8 cellular contexts compared by ENCODE assay signal in genomic region chr3:119293761-119294401, GRCh38. TPM values are rescaled to one million over a fixed set of nuclear protein-coding genes. Genes with fewer than 3 reads are reported as not detected.
DNase-seq lines count a peak whose midpoint lies in the region; ATAC-seq and TF ChIP-seq lines count a peak whose summit lies in the region.

TSS of gene ARHGAP31 (plus strand) at chr3:119294383. CDS start at chr3:119294905, 522 bp downstream.

- peaks cover 27% of the 10 kb centered on the region for H3K27me3 Mint-ChIP-seq in Calu3 (ENCODE audit: unreplicated experiment)
- H3K27me3 Mint-ChIP-seq in T-cell = no peaks in the 10 kb centered on the region

- DNase-seq in Calu3 (peak; percentile 30), HK-2 (ENCODE audit: unreplicated experiment) (peak; percentile 77), T-cell (peak; percentile 60 to 92 (median 85)), adipocyte (ENCODE audit: low read depth) (peak; percentile 75), left ventricle myocardium inferior (peak; percentile 75), pulmonary artery endothelial cell (ENCODE audit: low read depth, low spot score) (peak; percentile 75), uterus (peak; percentile 60 to 70)

- TF ChIP-seq CTCF in Calu3 (IDR thresholded peaks at IDR 0.05; ENCODE audit: unreplicated experiment) = no peak
- no peak for TF ChIP-seq CTCF in left ventricle myocardium inferior (IDR thresholded peaks at IDR 0.05; ENCODE audit: borderline replicate concordance)
- TF ChIP-seq CTCF in uterus (IDR thresholded peaks at IDR 0.05) = no peak

- TF ChIP-seq POLR2A in uterus (IDR thresholded peaks at IDR 0.05) = no peak

- H3K9me3 Mint-ChIP-seq in Calu3 (ENCODE audit: low read depth, unreplicated experiment) = no peaks in the 10 kb centered on the region
- no peaks in the 10 kb centered on the region for H3K9me3 Mint-ChIP-seq in T-cell

- H3K9ac ChIP-seq in adipocyte (ENCODE audit: low read length) = peak within 1 kb of the TSS; percentile 96

- H3K27me3 ChIP-seq in adipocyte (replicated peaks; ENCODE audit: control insufficient read depth, insufficient read depth, low read length) (no peaks in the 10 kb centered on the region), left ventricle myocardium inferior (ENCODE audit: low read depth) (no peaks in the 10 kb centered on the region), uterus (no peaks in the 10 kb centered on the region)

- H3K4me1 ChIP-seq in adipocyte (ENCODE audit: control insufficient read depth, insufficient read depth, low read length) (peaks cover 32% of the 10 kb centered on the region), left ventricle myocardium inferior (peaks cover 71% of the 10 kb centered on the region), uterus (no peaks in the 10 kb centered on the region)

- H3K4me1 Mint-ChIP-seq in Calu3 (ENCODE audit: low read depth, unreplicated experiment) (peaks cover 15% of the 10 kb centered on the region), T-cell (peaks cover 53 to 67% (median 67%) of the 10 kb centered on the region in 3 donors)

- peaks cover 18% of the 10 kb centered on the region for H3K36me3 Mint-ChIP-seq in Calu3 (ENCODE audit: insufficient read depth, unreplicated experiment)
- peaks cover 9% of the 10 kb centered on the region for H3K36me3 Mint-ChIP-seq in T-cell

- POLR2A ChIA-PET in T-cell (lab: Charles Lee) = interaction anchor here (0.6 to 2.3 kb wide), 9 partner anchors 9 to 338 kb away, joined by 3 to 15 read pairs (median 3); partner anchors contain the start of genes TIMMDC1 (in 1 of the 2) and TMEM39A (in 1 of the 2)

- CTCF ChIA-PET in Calu3 (lab: Charles Lee) = no interaction called here
- CTCF ChIA-PET in T-cell (lab: Charles Lee) = interaction anchor here (0.6 to 3.0 kb wide), 7 partner anchors 19 to 119 kb away, joined by 3 to 22 read pairs (median 6); partner anchors contain the start of gene B4GALT4 (in 1 of the 2)

- H3K4me3 Mint-ChIP-seq in Calu3 (ENCODE audit: low read depth, unreplicated experiment) = peak within 1 kb of the TSS; percentile 81
- peak within 1 kb of the TSS; percentile 85 to 93 (median 90) for H3K4me3 Mint-ChIP-seq in T-cell

- intact Hi-C loops in Calu3 (cut with micrococcal nuclease; ENCODE audit: unreplicated experiment) (no loop called here), left ventricle myocardium inferior (cut with micrococcal nuclease) (loop anchor here (10.0 kb wide), 1 partner anchor 61 kb away; no protein-coding TSS in a partner anchor), uterus (cut with DNase I; ENCODE audit: low total_unique reads) (no loop called here)

- peak within 1 kb of the TSS; percentile 98 for H3K27ac ChIP-seq in left ventricle myocardium inferior (replicated peaks)
- H3K27ac ChIP-seq in uterus = peak within 1 kb of the TSS; percentile 87 to 94

- peak within 1 kb of the TSS; percentile 95 for H3K4me3 ChIP-seq in adipocyte (ENCODE audit: low read length)
- peak within 1 kb of the TSS; percentile 86 for H3K4me3 ChIP-seq in left ventricle myocardium inferior
- H3K4me3 ChIP-seq in uterus = peak within 1 kb of the TSS; percentile 80 to 86

- H3K9me3 ChIP-seq in adipocyte (ENCODE audit: control insufficient read depth, low read length) = no peaks in the 10 kb centered on the region
- no peaks in the 10 kb centered on the region for H3K9me3 ChIP-seq in left ventricle myocardium inferior (replicated peaks)
- H3K9me3 ChIP-seq in uterus = no peaks in the 10 kb centered on the region

- BruUV-seq in Calu3 (replicated peaks; lab: Mats Ljungman, UMichigan) = no TSS peak

- peak; percentile 41 for ATAC-seq in GM19463 (IDR thresholded peaks at IDR 0.05; ENCODE audit: unreplicated experiment)
- ATAC-seq in T-cell (replicated peaks in 1 of 4) = peak; percentile 67 to 76 (median 72)

- H3K36me3 ChIP-seq in adipocyte (ENCODE audit: control insufficient read depth, insufficient read depth, low read length, severe bottlenecking) (no peaks in the 10 kb centered on the region), left ventricle myocardium inferior (no peaks in the 10 kb centered on the region), uterus (no peaks in the 10 kb centered on the region)

- H3K27ac Mint-ChIP-seq in Calu3 (ENCODE audit: unreplicated experiment) (no peak within 1 kb of the TSS), T-cell (peak within 1 kb of the TSS; percentile 79 to 94)

RNA-seq across cellular contexts. Expression of gene ARHGAP31, which starts in this region (rescaled TPM):
- total RNA-seq in Calu3 (2022) (0.07 and 0.52 TPM in 2 replicates), T-cell (1 to 10 TPM; 2.7 to 5.1 (median 3.4) TPM), left ventricle myocardium inferior (38.0 TPM), pulmonary artery endothelial cell (24.0 and 26.0 TPM in 2 replicates), uterus (10 to 100 TPM; 17.6 to 53.2 (median 29.4) TPM)

Comparison
In these comparisons a context has a peak if more than half of its experiments do, and no peak if none do; other contexts are left out.
1. Peak in every context shown above with its lines: DNase-seq, ATAC-seq, H3K4me3 ChIP-seq and H3K27ac ChIP-seq.
2. Peak in DNase-seq in Calu3; RNA of the gene not detected or under 1 TPM.
3. DNase-seq: peak in every context shown above with its lines; median percentile 85 in T-cell; 77 in HK-2; 75 in adipocyte; 75 in left ventricle myocardium inferior; 75 in pulmonary artery endothelial cell; 65 in uterus; 30 in Calu3.